8 cellular contexts compared by ENCODE assay signal in genomic region chr1:182389619-182390047, GRCh38. TPM values are rescaled to one million over a fixed set of nuclear protein-coding genes. Genes with fewer than 3 reads are reported as not detected.
DNase-seq lines count a peak whose midpoint lies in the region; ATAC-seq and TF ChIP-seq lines count a peak whose summit lies in the region.

No MANE protein-coding gene starts in this region.

- H3K4me1 ChIP-seq in HUES48 (ENCODE audit: control insufficient read depth, insufficient read depth, low read length) (peaks cover 13% of the 10 kb centered on the region), smooth muscle cell (ENCODE audit: low read depth) (peaks cover 28% of the 10 kb centered on the region)

- no peaks in the 10 kb centered on the region for H3K9me3 Mint-ChIP-seq in activated T-helper 2 cell treated with anti-CD3 and anti-CD28 coated beads, Interferon-gamma antibody, Interleukin-2, Interleukin-4, amounts not matched to agents 10 μg/mL and 5 μg/mL and 100 μg/mL, durations not matched to agents 14 hours and 24 hours and 36 hours

- H3K27ac ChIP-seq in HUES48 (ENCODE audit: low read depth, low read length) (no peak overlapping the region), smooth muscle cell (ENCODE audit: low read depth) (no peak overlapping the region)

- intact Hi-C loops in activated T-helper 2 cell treated with anti-CD3 and anti-CD28 coated beads, Interferon-gamma antibody, Interleukin-2, Interleukin-4, amounts not matched to agents 10 μg/mL and 5 μg/mL and 100 μg/mL, durations not matched to agents 14 hours and 24 hours and 36 hours (cut with micrococcal nuclease): loop anchor here (5.0 to 10.0 kb wide), 4 partner anchors 87 to 905 kb away; partner anchors contain the start of gene CACNA1E

- peak overlapping the region; percentile 30 for H3K27ac Mint-ChIP-seq in activated T-helper 2 cell treated with anti-CD3 and anti-CD28 coated beads, Interferon-gamma antibody, Interleukin-2, Interleukin-4, amounts not matched to agents 10 μg/mL and 5 μg/mL and 100 μg/mL, durations not matched to agents 14 hours and 24 hours and 36 hours

- no peak overlapping the region for H2AFZ ChIP-seq in smooth muscle cell (ENCODE audit: low read depth)

- H3K27me3 ChIP-seq in HUES48 (ENCODE audit: control insufficient read depth, insufficient read depth, low read length): no peaks in the 10 kb centered on the region
- no peaks in the 10 kb centered on the region for H3K27me3 ChIP-seq in smooth muscle cell (ENCODE audit: low read depth)

- DNase-seq in Ammon's horn (ENCODE audit: low spot score): peak; percentile 76
- no peak for DNase-seq in activated T-helper 2 cell treated with anti-CD3 and anti-CD28 coated beads, Interferon-gamma antibody, Interleukin-2, Interleukin-4, amounts not matched to agents 10 μg/mL and 5 μg/mL and 100 μg/mL, durations not matched to agents 14 hours and 24 hours and 36 hours (ENCODE audit: low spot score)
- no peak for DNase-seq in smooth muscle cell (lab: John Stamatoyannopoulos, UW; ENCODE audit: unreplicated experiment)

- peak overlapping the region; percentile 83 for H3K9ac ChIP-seq in HUES48 (ENCODE audit: low read depth, low read length)
- peak overlapping the region; percentile 87 for H3K9ac ChIP-seq in smooth muscle cell (ENCODE audit: low read depth)

- peak overlapping the region; percentile 88 for H3K4me3 ChIP-seq in HUES48 (ENCODE audit: low read depth, low read length)
- H3K4me3 ChIP-seq in iPS-11a (ENCODE audit: low read depth, low read length): peak overlapping the region; percentile 91
- H3K4me3 ChIP-seq in smooth muscle cell: peak overlapping the region; percentile 90

- TF ChIP-seq CTCF in smooth muscle cell (IDR thresholded peaks at IDR 0.05; ENCODE audit: borderline replicate concordance, insufficient read depth, poor library complexity, severe bottlenecking): no peak

- H3K4me3 Mint-ChIP-seq in activated T-helper 2 cell treated with anti-CD3 and anti-CD28 coated beads, Interferon-gamma antibody, Interleukin-2, Interleukin-4, amounts not matched to agents 10 μg/mL and 5 μg/mL and 100 μg/mL, durations not matched to agents 14 hours and 24 hours and 36 hours (ENCODE audit: low read depth): peak overlapping the region; percentile 86

- peak overlapping the region; percentile 96 for H3K4me2 ChIP-seq in smooth muscle cell

- WGBS in smooth muscle cell (ENCODE audit: low lambda C conversion rate): 4% methylated on average over 13 of the region's 13 CpGs

- peaks cover 55% of the 10 kb centered on the region for H3K36me3 ChIP-seq in HUES48 (ENCODE audit: control insufficient read depth, insufficient read depth, low read length)
- H3K36me3 ChIP-seq in smooth muscle cell (ENCODE audit: low read depth): peaks cover 19% of the 10 kb centered on the region

- peaks cover 33% of the 10 kb centered on the region for H3K4me1 Mint-ChIP-seq in activated T-helper 2 cell treated with anti-CD3 and anti-CD28 coated beads, Interferon-gamma antibody, Interleukin-2, Interleukin-4, amounts not matched to agents 10 μg/mL and 5 μg/mL and 100 μg/mL, durations not matched to agents 14 hours and 24 hours and 36 hours (ENCODE audit: low read depth)

- H3K36me3 Mint-ChIP-seq in activated T-helper 2 cell treated with anti-CD3 and anti-CD28 coated beads, Interferon-gamma antibody, Interleukin-2, Interleukin-4, amounts not matched to agents 10 μg/mL and 5 μg/mL and 100 μg/mL, durations not matched to agents 14 hours and 24 hours and 36 hours (ENCODE audit: low read depth): peaks cover 59% of the 10 kb centered on the region

- peaks cover 28% of the 10 kb centered on the region for H3K27me3 Mint-ChIP-seq in activated T-helper 2 cell treated with anti-CD3 and anti-CD28 coated beads, Interferon-gamma antibody, Interleukin-2, Interleukin-4, amounts not matched to agents 10 μg/mL and 5 μg/mL and 100 μg/mL, durations not matched to agents 14 hours and 24 hours and 36 hours (ENCODE audit: low read depth)

- no peaks in the 10 kb centered on the region for H3K9me3 ChIP-seq in HUES48 (ENCODE audit: control insufficient read depth, insufficient read depth, low read length)
- H3K9me3 ChIP-seq in smooth muscle cell (replicated peaks; ENCODE audit: low read depth): no peaks in the 10 kb centered on the region

- ATAC-seq in GM18498 (IDR thresholded peaks at IDR 0.05; ENCODE audit: unreplicated experiment) (no peak), GM21423 (IDR thresholded peaks at IDR 0.05; ENCODE audit: unreplicated experiment) (no peak), GM21360 (IDR thresholded peaks at IDR 0.05; ENCODE audit: unreplicated experiment) (no peak)

- H3F3A ChIP-seq in smooth muscle cell (ENCODE audit: low read depth): no peaks in the 10 kb centered on the region

- peaks cover 34% of the 10 kb centered on the region for H3K79me2 ChIP-seq in smooth muscle cell (ENCODE audit: low read depth)

- peaks cover 63% of the 10 kb centered on the region for H4K20me1 ChIP-seq in smooth muscle cell (ENCODE audit: low read depth)

RNA-seq across cellular contexts. Expression of gene GLUL, which starts 2.0 kb away (rescaled TPM):
- total RNA-seq in activated T-helper 2 cell treated with anti-CD3 and anti-CD28 coated beads, Interferon-gamma antibody, Interleukin-2, Interleukin-4, amounts not matched to agents 10 μg/mL and 5 μg/mL and 100 μg/mL, durations not matched to agents 14 hours and 24 hours and 36 hours: 34.9 and 41.0 TPM in 2 replicates
- total RNA-seq in smooth muscle cell: 108 and 133 TPM in 2 replicates
- 104 and 127 TPM in 2 replicates for polyA plus RNA-seq in smooth muscle cell

RNA-seq across cellular contexts. Expression of gene TEDDM1, which starts 10.8 kb away (rescaled TPM):
- total RNA-seq in activated T-helper 2 cell treated with anti-CD3 and anti-CD28 coated beads, Interferon-gamma antibody, Interleukin-2, Interleukin-4, amounts not matched to agents 10 μg/mL and 5 μg/mL and 100 μg/mL, durations not matched to agents 14 hours and 24 hours and 36 hours: not detected in 2 replicates
- not detected in 2 replicates for total RNA-seq in smooth muscle cell
- polyA plus RNA-seq in smooth muscle cell: not detected in 2 replicates
